8 cellular contexts compared by ENCODE assay signal in genomic region chr2:151946856-151947523, GRCh38.
DNase-seq lines count a peak whose midpoint lies in the region; ATAC-seq, FAIRE-seq and TF ChIP-seq lines count a peak whose summit lies in the region.

No MANE protein-coding gene starts in this region.

- no peak overlapping the region for H3K4me2 ChIP-seq in A549

- TF ChIP-seq EP300 in A549 (IDR thresholded peaks at IDR 0.05) (no peak), stomach (IDR thresholded peaks at IDR 0.05) (no peak)

- TF ChIP-seq CTCF in A549 (IDR thresholded peaks at IDR 0.05), result peak; percentile 53
- peak; percentile 21 for TF ChIP-seq CTCF in GM13976 (IDR thresholded peaks at IDR 0.05; ENCODE audit: borderline replicate concordance, control extremely low read depth, extremely low read depth, insufficient read depth, missing control alignments)
- peak; percentile 39 for TF ChIP-seq CTCF in MCF 10A (IDR thresholded peaks at IDR 0.05; ENCODE audit: unreplicated experiment)
- TF ChIP-seq CTCF in stomach (IDR thresholded peaks at IDR 0.05), result peak in 3 of 7 experiments; percentile 35 to 52 (median 42)

- intact Hi-C loops in MCF 10A (cut with micrococcal nuclease), result no loop called here
- intact Hi-C loops in stomach (cut with DNase I; ENCODE audit: low total_unique reads), result no loop called here

- peak; percentile 89 to 95 for ATAC-seq in A549
- peak; percentile 71 for ATAC-seq in HG03103 (IDR thresholded peaks at IDR 0.05; ENCODE audit: low read depth, unreplicated experiment)
- no peak for ATAC-seq in activated CD4-positive, CD25-positive, alpha-beta regulatory T cell treated with anti-CD3 and anti-CD28 coated beads, Interleukin-2, amount 50 U/mL, for 24 hours

- WGBS in A549 (ENCODE audit: missing lambda C conversion rate), result 14% methylated on average over 8 of the region's 8 CpGs
- WGBS in stomach, 5 donors, result 39 to 50% (median 44%) methylated on average over 8 of the region's 8 CpGs

- H3K4me3 ChIP-seq in A549 (no peak overlapping the region), NT2/D1 (ENCODE audit: insufficient read length, low read depth) (no peak overlapping the region), stomach (peak overlapping the region; percentile 22 to 37 (median 35))

- no peak overlapping the region for H3K9ac ChIP-seq in NT2/D1 (ENCODE audit: insufficient read length, low read depth)

- peak; percentile 13 to 41; a peak in 3 of 5 replicates for TF ChIP-seq RAD21 in A549 (conservative IDR thresholded peaks at IDR 0.05 in 1 of 2, IDR thresholded peaks at IDR 0.05 in 1 of 2)

- BruUV-seq in MCF 10A (replicated peaks; lab: Mats Ljungman, UMichigan), result no TSS peak

- H3K4me3 Mint-ChIP-seq in MCF 10A (ENCODE audit: unreplicated experiment), result no peak overlapping the region

- peak; percentile 35 to 60 for DNase-seq in A549 (ENCODE audit: low read depth in 1 of 2, low spot score in 1 of 2)
- peak; percentile 42 for DNase-seq in GM13976 (ENCODE audit: low spot score)
- DNase-seq in NT2/D1 (ENCODE audit: low read depth, low spot score), result peak; percentile 49
- peak; percentile 47 for DNase-seq in MCF 10A (ENCODE audit: unreplicated experiment)
- peak; percentile 14 for DNase-seq in iris pigment epithelial cell (ENCODE audit: low read depth)
- no peak for DNase-seq in stomach

- H3K36me3 ChIP-seq in NT2/D1 (ENCODE audit: insufficient read depth, insufficient read length, low read length) (no peaks in the 10 kb centered on the region), stomach (no peaks in the 10 kb centered on the region)

- no peak for FAIRE-seq in A549 (lab: Jason Lieb, UNC)

- CTCF ChIA-PET in A549 (lab: Yijun Ruan, JAX), result interaction anchor here (0.9 to 1.2 kb wide), 2 partner anchors 9 to 26 kb away, joined by 3 to 6 read pairs; no protein-coding TSS in a partner anchor
- CTCF ChIA-PET in MCF 10A (lab: Yijun Ruan, JAX), result interaction anchor here (0.6 to 2.5 kb wide), 9 partner anchors 9 to 140 kb away, joined by 3 to 14 read pairs (median 3); no protein-coding TSS in a partner anchor

- no peaks in the 10 kb centered on the region for H3K9me3 ChIP-seq in A549
- peaks cover 13% of the 10 kb centered on the region for H3K9me3 ChIP-seq in NT2/D1 (ENCODE audit: insufficient read depth, low read length)
- H3K9me3 ChIP-seq in stomach, result peaks cover 0 to 12% (median 11%) of the 10 kb centered on the region in 4 donors

- no peaks in the 10 kb centered on the region for H3K4me1 ChIP-seq in A549
- H3K4me1 ChIP-seq in NT2/D1 (ENCODE audit: insufficient read depth, insufficient read length), result peaks cover 9% of the 10 kb centered on the region
- H3K4me1 ChIP-seq in stomach, result peaks cover 0 to 15% (median 10%) of the 10 kb centered on the region in 4 donors

- POLR2A ChIA-PET in A549 (lab: Yijun Ruan, JAX), result no interaction called here
- POLR2A ChIA-PET in MCF 10A (lab: Yijun Ruan, JAX), result interaction anchor here (0.9 to 2.8 kb wide), 10 partner anchors 9 to 119 kb away, joined by 3 to 25 read pairs (median 10); partner anchors contain the start of gene ARL5A

- H3K4me1 Mint-ChIP-seq in MCF 10A (ENCODE audit: insufficient read depth, unreplicated experiment), result peaks cover 25% of the 10 kb centered on the region

- H3K36me3 Mint-ChIP-seq in MCF 10A (ENCODE audit: insufficient read depth, unreplicated experiment), result no peaks in the 10 kb centered on the region

- no peak for TF ChIP-seq POLR2A in A549 (IDR thresholded peaks at IDR 0.05; ENCODE audit: low read length)
- no peak for TF ChIP-seq POLR2A in stomach (IDR thresholded peaks at IDR 0.05)

- H3K9me3 Mint-ChIP-seq in MCF 10A (ENCODE audit: unreplicated experiment), result peaks cover 11% of the 10 kb centered on the region

- in situ Hi-C loops in GM13976 (cut with MboI; ENCODE audit: low sequenced_read_pairs, unreplicated experiment), result no loop called here

- peak overlapping the region; percentile 63 for H3K27ac Mint-ChIP-seq in MCF 10A (ENCODE audit: low read depth, unreplicated experiment)

- H3K27ac ChIP-seq in A549 (no peak overlapping the region), stomach (peak overlapping the region in 3 of 5 donors; percentile 11 to 43 (median 14))

- no peaks in the 10 kb centered on the region for H3K27me3 Mint-ChIP-seq in MCF 10A (ENCODE audit: insufficient read depth, unreplicated experiment)

- H3K27me3 ChIP-seq in NT2/D1 (ENCODE audit: insufficient read depth, insufficient read length) (no peaks in the 10 kb centered on the region), stomach (no peaks in the 10 kb centered on the region)

TF ChIP-seq in A549, 52 proteins besides CTCF, POLR2A, EP300 and RAD21:
- TF ChIP-seq, protein P1, sequence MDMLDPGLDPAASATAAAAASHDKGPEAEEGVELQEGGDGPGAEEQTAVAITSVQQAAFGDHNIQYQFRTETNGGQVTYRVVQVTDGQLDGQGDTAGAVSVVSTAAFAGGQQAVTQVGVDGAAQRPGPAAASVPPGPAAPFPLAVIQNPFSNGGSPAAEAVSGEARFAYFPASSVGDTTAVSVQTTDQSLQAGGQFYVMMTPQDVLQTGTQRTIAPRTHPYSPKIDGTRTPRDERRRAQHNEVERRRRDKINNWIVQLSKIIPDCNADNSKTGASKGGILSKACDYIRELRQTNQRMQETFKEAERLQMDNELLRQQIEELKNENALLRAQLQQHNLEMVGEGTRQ (IDR thresholded peaks at IDR 0.05), result peak; percentile 65
- TF ChIP-seq, protein P2, sequence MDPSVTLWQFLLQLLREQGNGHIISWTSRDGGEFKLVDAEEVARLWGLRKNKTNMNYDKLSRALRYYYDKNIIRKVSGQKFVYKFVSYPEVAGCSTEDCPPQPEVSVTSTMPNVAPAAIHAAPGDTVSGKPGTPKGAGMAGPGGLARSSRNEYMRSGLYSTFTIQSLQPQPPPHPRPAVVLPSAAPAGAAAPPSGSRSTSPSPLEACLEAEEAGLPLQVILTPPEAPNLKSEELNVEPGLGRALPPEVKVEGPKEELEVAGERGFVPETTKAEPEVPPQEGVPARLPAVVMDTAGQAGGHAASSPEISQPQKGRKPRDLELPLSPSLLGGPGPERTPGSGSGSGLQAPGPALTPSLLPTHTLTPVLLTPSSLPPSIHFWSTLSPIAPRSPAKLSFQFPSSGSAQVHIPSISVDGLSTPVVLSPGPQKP (IDR thresholded peaks at IDR 0.05; ENCODE audit: low read depth, low read length), result no peak
- no peak for TF ChIP-seq RNF2 (IDR thresholded peaks at IDR 0.05; ENCODE audit: borderline replicate concordance, low read depth)

Comparison
In these comparisons a context has a peak if more than half of its experiments do, and no peak if none do; other contexts are left out.
1. ATAC-seq: peak in A549 (2 of 2) and HG03103 (single experiment); none in activated CD4-positive, CD25-positive, alpha-beta regulatory T cell treated with anti-CD3 and anti-CD28 coated beads, Interleukin-2, amount 50 U/mL, for 24 hours (0 of 2).
2. H3K27ac ChIP-seq: peak in stomach (3 of 5); none in A549 (0 of 2).
3. H3K4me3 ChIP-seq: peak in stomach (4 of 4); none in A549 (single experiment) and NT2/D1 (single experiment).